Comparison of ENCODE assay signal across 9 cellular contexts in genomic region chr20:63215101-63216040, GRCh38. TPM values are rescaled to one million over a fixed set of nuclear protein-coding genes. Genes with fewer than 3 reads are reported as not detected.
DNase-seq lines count a peak whose midpoint lies in the region; ATAC-seq and TF ChIP-seq lines count a peak whose summit lies in the region.
"Had no signal": no experiment of that assay in that cellular context is flagged by ENCODE, and none has a peak within 500 bp of the region (broad histone marks: within the 10 kb centered on the region; RNA-seq: fewer than 3 reads in every experiment).

No MANE protein-coding gene starts in this region.

- TF ChIP-seq POLR2A in breast epithelium (IDR thresholded peaks at IDR 0.05) (no peak), stomach (IDR thresholded peaks at IDR 0.05) (no peak)

- DNase-seq in AG08396 (ENCODE audit: low spot score) (peak; percentile 85), GM12865 (ENCODE audit: low read depth) (peak; percentile 40), PC-3 (peak; percentile 53), breast epithelium (ENCODE audit: low spot score in 2 of 2) (no peak), left colon (peak in 1 of 2 donors; percentile 45), stomach (no peak)
- no peak for DNase-seq in NK-92 treated with Interleukin-12 subunit alpha and Interleukin-12 subunit beta, amount 100 ng/mL, for 24 hours (lab: John Stamatoyannopoulos, UW)

- H3K27me3 ChIP-seq in PC-3 (ENCODE audit: low read length), result no peaks in the 10 kb centered on the region
- no peaks in the 10 kb centered on the region for H3K27me3 ChIP-seq in breast epithelium
- peaks cover 0 to 8% (median 0%) of the 10 kb centered on the region in 3 donors for H3K27me3 ChIP-seq in stomach

- peak overlapping the region; percentile 31 for H3K27ac ChIP-seq in PC-3 (ENCODE audit: low read length)
- peak overlapping the region; percentile 91 for H3K27ac ChIP-seq in breast epithelium
- peak overlapping the region; percentile 77 to 93 (median 90) for H3K27ac ChIP-seq in stomach

- intact Hi-C loops in PC-3 (cut with micrococcal nuclease) (loop anchor here (1.0 to 2.0 kb wide), 2 partner anchors 19 to 33 kb away; no protein-coding TSS in a partner anchor), breast epithelium (cut with DNase I; ENCODE audit: low total_unique reads) (no loop called here), left colon (cut with DNase I, micrococcal nuclease) (no loop called here), stomach (cut with DNase I; ENCODE audit: low total_unique reads) (no loop called here)

- no peaks in the 10 kb centered on the region for H3F3A ChIP-seq in PC-3 (ENCODE audit: low read length, unreplicated experiment)

- H3K9ac ChIP-seq in PC-3 (ENCODE audit: low read length), result peak overlapping the region; percentile 98

- peak overlapping the region; percentile 97 for H3K4me2 ChIP-seq in PC-3 (ENCODE audit: low read length)

- H3K79me2 ChIP-seq in PC-3 (ENCODE audit: low read length), result peaks cover 54% of the 10 kb centered on the region

- H3K36me3 ChIP-seq in PC-3 (ENCODE audit: low read depth, low read length) (peaks cover 34% of the 10 kb centered on the region), breast epithelium (no peaks in the 10 kb centered on the region), stomach (peaks cover 27 to 43% (median 43%) of the 10 kb centered on the region in 4 donors)

- POLR2A ChIA-PET in PC-3 (lab: Charles Lee; ENCODE audit: unreplicated experiment), result interaction anchor here (0.5 to 0.6 kb wide), 3 partner anchors 24 to 593 kb away, joined by 3 to 10 read pairs (median 5); no protein-coding TSS in a partner anchor

- CTCF ChIA-PET in PC-3 (lab: Charles Lee), result interaction anchor here (0.5 to 1.3 kb wide), 7 partner anchors 8 to 243 kb away, joined by 3 to 6 read pairs (median 3); no protein-coding TSS in a partner anchor

- H3K9me2 ChIP-seq in PC-3 (replicated peaks; ENCODE audit: low read length), result no peaks in the 10 kb centered on the region

- H4K20me1 ChIP-seq in PC-3 (ENCODE audit: low read length), result peaks cover 46% of the 10 kb centered on the region

- TF ChIP-seq EP300 in stomach (IDR thresholded peaks at IDR 0.05), result no peak

- H3K9me3 ChIP-seq in PC-3 (ENCODE audit: low read length) (no peaks in the 10 kb centered on the region), breast epithelium (no peaks in the 10 kb centered on the region), stomach (no peaks in the 10 kb centered on the region)

- H3K4me1 ChIP-seq in PC-3 (ENCODE audit: insufficient read depth, low read length) (peaks cover 36% of the 10 kb centered on the region), breast epithelium (no peaks in the 10 kb centered on the region), stomach (peaks cover 37 to 60% (median 55%) of the 10 kb centered on the region in 4 donors)

- WGBS in stomach, 5 donors, result 2 to 4% (median 2%) methylated on average over 35 to 81 of the region's 81 CpGs

- TF ChIP-seq CTCF in GM12865 (IDR thresholded peaks at IDR 0.05; ENCODE audit: insufficient read depth, low read depth, low read length, missing control alignments) (peak; percentile 49), PC-3 (conservative IDR thresholded peaks at IDR 0.05; ENCODE audit: low read depth, low read length) (peak; percentile 66), breast epithelium (IDR thresholded peaks at IDR 0.05) (peak in 1 of 3 donors; percentile 10), stomach (IDR thresholded peaks at IDR 0.05) (peak in 4 of 7 experiments; percentile 13 to 22 (median 15))

- ATAC-seq in HG03064 (IDR thresholded peaks at IDR 0.05; ENCODE audit: low read depth, unreplicated experiment) (peak; percentile 16), PC-3 (peak; percentile 47), left colon (peak; percentile 15)

- H3K4me3 ChIP-seq in GM12865 (ENCODE audit: low read depth, low read length) (peak overlapping the region; percentile 96), PC-3 (ENCODE audit: low read length) (peak overlapping the region; percentile 100), breast epithelium (peak overlapping the region; percentile 93 to 97 (median 96)), stomach (peak overlapping the region; percentile 87 to 99 (median 96))

- BruUV-seq in PC-3 (replicated peaks; lab: Mats Ljungman, UMichigan), result TSS peak; percentile 64

- peak overlapping the region; percentile 66 for H2AFZ ChIP-seq in PC-3 (ENCODE audit: low read length)

RNA-seq across cellular contexts. Expression of gene YTHDF1, which starts 0.6 kb away (rescaled TPM):
- total RNA-seq in PC-3 (2014; rRNA removed), result 30.0 and 34.0 TPM in 2 replicates
- 10 to 100 TPM; 23.0 to 32.8 (median 28.2) TPM for total RNA-seq in breast epithelium
- 10 to 100 TPM; 32.8 to 37.8 TPM for total RNA-seq in left colon
- total RNA-seq in stomach, result 10 to 100 TPM; 20.4 to 41.1 (median 33.3) TPM
- polyA plus RNA-seq in stomach, result 10 to 100 TPM; 17.8 to 19.4 (median 19.3) TPM

RNA-seq across cellular contexts. Expression of gene BIRC7, which starts 20.3 kb away (rescaled TPM):
- total RNA-seq in PC-3 (2014; rRNA removed) (not detected in 2 replicates), breast epithelium (1 to 10 TPM in 1 of 3 donors, under 1 TPM in 1, not detected in 1; 0.32 to 1.2 TPM), left colon (under 1 TPM in 1 of 2 donors, not detected in 1; 0.25 TPM), stomach (not detected)
- not detected for polyA plus RNA-seq in stomach
- total RNA-seq: T-helper 2 cell treated with Interferon-gamma antibody and Interleukin-4, amounts not matched to agents 100 ng/mL and 5 ng/mL, for 36 hours had no signal

RNA-seq across cellular contexts. Expression of gene NKAIN4, which starts 38.9 kb away (rescaled TPM):
- total RNA-seq in PC-3 (2014; rRNA removed) (not detected in 2 replicates), breast epithelium (not detected), left colon (under 1 TPM in 1 of 2 donors, not detected in 1; 0.27 TPM), stomach (1 to 10 TPM in 1 of 5 donors, not detected in 4; 4.4 TPM)
- polyA plus RNA-seq in stomach, result 1 to 10 TPM in 1 of 3 donors, under 1 TPM in 1, not detected in 1; 0.28 to 1.2 TPM
- total RNA-seq: T-helper 2 cell treated with Interferon-gamma antibody and Interleukin-4, amounts not matched to agents 100 ng/mL and 5 ng/mL, for 36 hours had no signal

RNA-seq across cellular contexts. Expression of gene ARFGAP1, which starts 57.2 kb away (rescaled TPM):
- total RNA-seq in PC-3 (2014; rRNA removed), result 75.6 and 92.0 TPM in 2 replicates
- total RNA-seq in breast epithelium, result 10 to 100 TPM; 24.3 to 44.6 (median 38.2) TPM
- 10 to 100 TPM; 67.4 to 95.2 TPM for total RNA-seq in left colon
- total RNA-seq in stomach, result 100 to 1,000 TPM in 3 of 5 donors, 10 to 100 TPM in 2; 51.3 to 146 (median 100) TPM
- 10 to 100 TPM; 51.5 to 53.2 (median 51.5) TPM for polyA plus RNA-seq in stomach

Comparison
In these comparisons a context has a peak if more than half of its experiments do, and no peak if none do; other contexts are left out.
1. DNase-seq: peak in AG08396 (single experiment), GM12865 (single experiment) and PC-3 (single experiment); none in breast epithelium (0 of 2), stomach (single experiment) and NK-92 treated with Interleukin-12 subunit alpha and Interleukin-12 subunit beta, amount 100 ng/mL, for 24 hours (single experiment).
2. H3K27ac ChIP-seq: peak in every context shown above with its lines; median percentile 91 in breast epithelium; 90 in stomach; 31 in PC-3.
3. Peak in every context shown above with its lines, with median percentiles within 50 percentile points of each other: H3K4me3 ChIP-seq and ATAC-seq.